Comparison of ENCODE assay signal across 7 cellular contexts in the genomic region with DNA sequence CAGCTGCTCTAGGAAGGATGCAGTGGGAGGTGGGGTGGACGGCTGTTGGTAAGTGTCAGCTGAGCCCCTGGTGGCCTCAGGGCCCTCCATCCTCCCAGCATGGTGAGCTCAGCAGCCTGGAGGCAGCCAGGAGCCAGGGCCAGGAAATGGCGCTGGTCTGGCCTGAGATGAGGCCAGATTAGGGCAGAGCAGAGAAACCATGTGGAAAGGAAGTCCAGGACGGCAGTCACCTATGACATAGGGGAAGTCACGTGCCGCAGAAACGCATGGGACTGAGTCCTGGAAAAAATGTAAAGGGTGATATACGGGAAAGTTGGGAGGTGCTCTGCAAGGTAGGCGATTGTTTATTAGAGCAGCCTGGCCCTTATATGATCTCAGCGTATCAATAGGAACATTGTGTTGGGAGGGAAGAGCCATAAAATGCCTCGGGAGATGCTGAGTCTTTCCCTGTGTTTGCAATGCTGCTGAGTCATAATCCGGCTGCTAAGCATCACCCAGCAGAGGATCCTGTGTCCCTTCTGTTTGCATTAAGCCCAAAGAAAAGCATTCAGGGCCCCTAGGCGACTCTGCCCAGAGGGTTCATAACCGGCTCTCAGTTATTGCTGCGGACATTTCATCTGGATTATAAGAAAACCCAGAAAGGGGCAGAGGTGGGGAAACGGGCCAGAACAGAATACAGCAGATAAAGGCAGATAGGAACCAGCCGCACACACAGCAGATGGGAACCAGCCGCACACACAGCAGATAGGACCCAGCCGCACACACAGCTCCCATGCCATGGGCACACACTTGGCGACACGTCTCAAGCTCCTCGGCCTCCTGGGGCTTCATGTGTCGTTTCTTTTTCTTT. TPM values are rescaled to one million over a fixed set of nuclear protein-coding genes. Genes with fewer than 3 reads are reported as not detected.
DNase-seq lines count a peak whose midpoint lies in the region; ATAC-seq and TF ChIP-seq lines count a peak whose summit lies in the region.

No MANE protein-coding gene starts in this region.

- intact Hi-C loops in activated naive CD4-positive, alpha-beta T cell treated with anti-CD3 and anti-CD28 coated beads for 36 hours (cut with micrococcal nuclease) = no loop called here

- no peak for TF ChIP-seq CTCF in progenitor cell of endocrine pancreas (IDR thresholded peaks at IDR 0.05; ENCODE audit: unreplicated experiment)

- H3K27me3 Mint-ChIP-seq in progenitor cell of endocrine pancreas = no peaks in the 10 kb centered on the region
- no peaks in the 10 kb centered on the region for H3K27me3 Mint-ChIP-seq in activated T-helper 17 cell treated with anti-CD3 and anti-CD28 coated beads, Interleukin-2, amount 50 U/mL, for 72 hours
- H3K27me3 Mint-ChIP-seq in activated naive CD4-positive, alpha-beta T cell treated with anti-CD3 and anti-CD28 coated beads for 36 hours (ENCODE audit: low read depth) = no peaks in the 10 kb centered on the region

- H3K36me3 ChIP-seq in SJSA1 = peaks cover 3% of the 10 kb centered on the region; the same call in 1 of the 2 replicates

- peak; percentile 27 for DNase-seq in HCEC 1CT
- DNase-seq in SJSA1 (ENCODE audit: low read depth in 1 of 2, low spot score in 2 of 2) = peak; percentile 75 to 77
- DNase-seq in fibroblast of the conjunctiva (ENCODE audit: low read depth) = peak; percentile 59
- DNase-seq in progenitor cell of endocrine pancreas (ENCODE audit: low spot score, unreplicated experiment) = no peak
- no peak for DNase-seq in activated naive CD4-positive, alpha-beta T cell treated with anti-CD3 and anti-CD28 coated beads, Interleukin-2, amount 50 U/mL, for 16 hours
- no peak for DNase-seq in activated naive CD4-positive, alpha-beta T cell treated with anti-CD3 and anti-CD28 coated beads for 36 hours

- no peak overlapping the region for H3K4me3 ChIP-seq in SJSA1

- no peak for ATAC-seq in activated T-helper 17 cell treated with anti-CD3 and anti-CD28 coated beads, Interleukin-2, amount 50 U/mL, for 72 hours (replicated peaks)

- no peaks in the 10 kb centered on the region for H3K9me3 Mint-ChIP-seq in progenitor cell of endocrine pancreas (ENCODE audit: low read depth)
- H3K9me3 Mint-ChIP-seq in activated T-helper 17 cell treated with anti-CD3 and anti-CD28 coated beads, Interleukin-2, amount 50 U/mL, for 72 hours = no peaks in the 10 kb centered on the region
- H3K9me3 Mint-ChIP-seq in activated naive CD4-positive, alpha-beta T cell treated with anti-CD3 and anti-CD28 coated beads for 36 hours = no peaks in the 10 kb centered on the region

- CTCF ChIA-PET in activated naive CD4-positive, alpha-beta T cell treated with anti-CD3 and anti-CD28 coated beads for 36 hours (lab: Charles Lee) = interaction anchor here (2.2 kb wide), 1 partner anchor 10 kb away, joined by 6 read pairs; no protein-coding TSS in a partner anchor

- H3K4me3 Mint-ChIP-seq in progenitor cell of endocrine pancreas (ENCODE audit: low read depth) = no peak overlapping the region
- no peak overlapping the region for H3K4me3 Mint-ChIP-seq in activated T-helper 17 cell treated with anti-CD3 and anti-CD28 coated beads, Interleukin-2, amount 50 U/mL, for 72 hours
- H3K4me3 Mint-ChIP-seq in activated naive CD4-positive, alpha-beta T cell treated with anti-CD3 and anti-CD28 coated beads for 36 hours = no peak overlapping the region

- H3K27ac Mint-ChIP-seq in progenitor cell of endocrine pancreas = peak overlapping the region; percentile 79
- no peak overlapping the region for H3K27ac Mint-ChIP-seq in activated T-helper 17 cell treated with anti-CD3 and anti-CD28 coated beads, Interleukin-2, amount 50 U/mL, for 72 hours
- no peak overlapping the region for H3K27ac Mint-ChIP-seq in activated naive CD4-positive, alpha-beta T cell treated with anti-CD3 and anti-CD28 coated beads for 36 hours

- H3K4me1 Mint-ChIP-seq in progenitor cell of endocrine pancreas (ENCODE audit: low read depth) = peaks cover 6% of the 10 kb centered on the region
- peaks cover 5% of the 10 kb centered on the region for H3K4me1 Mint-ChIP-seq in activated T-helper 17 cell treated with anti-CD3 and anti-CD28 coated beads, Interleukin-2, amount 50 U/mL, for 72 hours
- H3K4me1 Mint-ChIP-seq in activated naive CD4-positive, alpha-beta T cell treated with anti-CD3 and anti-CD28 coated beads for 36 hours (ENCODE audit: low read depth) = peaks cover 8% of the 10 kb centered on the region

- peaks cover 5% of the 10 kb centered on the region for H3K36me3 Mint-ChIP-seq in progenitor cell of endocrine pancreas (ENCODE audit: insufficient read depth)
- no peaks in the 10 kb centered on the region for H3K36me3 Mint-ChIP-seq in activated T-helper 17 cell treated with anti-CD3 and anti-CD28 coated beads, Interleukin-2, amount 50 U/mL, for 72 hours (ENCODE audit: low read depth)
- no peaks in the 10 kb centered on the region for H3K36me3 Mint-ChIP-seq in activated naive CD4-positive, alpha-beta T cell treated with anti-CD3 and anti-CD28 coated beads for 36 hours (ENCODE audit: low read depth)

- peak overlapping the region; percentile 59 for H3K27ac ChIP-seq in SJSA1

- H3K9me3 ChIP-seq in SJSA1 (replicated peaks) = no peaks in the 10 kb centered on the region

- no peaks in the 10 kb centered on the region for H3K27me3 ChIP-seq in SJSA1 (replicated peaks)

- peaks cover 26% of the 10 kb centered on the region for H3K4me1 ChIP-seq in SJSA1 (replicated peaks)

RNA-seq across cellular contexts. Expression of a gene that starts 30.3 kb away (rescaled TPM):
- total RNA-seq in SJSA1 (2014; rRNA removed; shearing (Covaris generic)) = not detected in 2 replicates
- total RNA-seq in progenitor cell of endocrine pancreas = 6.5 and 7.6 TPM in 2 replicates
- under 1 TPM in 1 of 2 donors, not detected in 1; 0.19 TPM for total RNA-seq in activated T-helper 17 cell treated with anti-CD3 and anti-CD28 coated beads, Interleukin-2, amount 50 U/mL, for 72 hours
- not detected for total RNA-seq in activated naive CD4-positive, alpha-beta T cell treated with anti-CD3 and anti-CD28 coated beads for 36 hours

Comparison
In these comparisons a context has a peak if more than half of its experiments do, and no peak if none do; other contexts are left out.
1. DNase-seq: peak in HCEC 1CT (single experiment), SJSA1 (2 of 2) and fibroblast of the conjunctiva (single experiment); none in progenitor cell of endocrine pancreas (single experiment), activated naive CD4-positive, alpha-beta T cell treated with anti-CD3 and anti-CD28 coated beads, Interleukin-2, amount 50 U/mL, for 16 hours (single experiment) and activated naive CD4-positive, alpha-beta T cell treated with anti-CD3 and anti-CD28 coated beads for 36 hours (single experiment).